10 cellular contexts compared by ENCODE assay signal in the genomic region with DNA sequence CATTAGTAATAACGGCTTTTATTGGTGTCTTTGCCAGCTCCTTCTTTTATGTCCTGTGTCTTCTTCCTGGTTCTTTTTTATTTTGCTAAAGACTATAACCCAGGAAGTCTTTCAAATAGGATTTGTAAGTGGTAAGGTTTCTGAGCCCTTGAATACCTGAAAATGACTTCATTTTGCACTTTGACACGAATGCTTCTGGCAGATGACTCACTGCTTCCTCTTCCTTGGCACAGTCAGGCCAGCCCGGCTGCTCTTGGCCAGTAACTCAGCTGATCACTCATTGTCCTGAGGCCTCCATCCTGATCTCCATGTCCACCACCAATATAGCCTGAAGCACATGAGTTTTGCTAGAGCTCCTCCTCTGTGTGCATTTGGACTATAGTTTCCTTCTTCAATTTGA. TPM values are rescaled to one million over a fixed set of nuclear protein-coding genes. Genes with fewer than 3 reads are reported as not detected.
DNase-seq lines count a peak whose midpoint lies in the region; ATAC-seq and TF ChIP-seq lines count a peak whose summit lies in the region.
"Had no signal": no experiment of that assay in that cellular context is flagged by ENCODE, and none has a peak within 500 bp of the region (broad histone marks: within the 10 kb centered on the region; RNA-seq: fewer than 3 reads in every experiment).

No MANE protein-coding gene starts in this region.

- peak overlapping the region in 1 of 10 donors; percentile 32 for H3K27ac Mint-ChIP-seq in naive thymus-derived CD8-positive, alpha-beta T cell
- H3K27ac Mint-ChIP-seq: CD14-positive monocyte; stimulated activated naive CD8-positive, alpha-beta T cell treated with anti-CD3 and anti-CD28 coated beads, Interleukin-15, Interleukin-2, amounts not matched to agents 100 ng/mL and 50 ng/mL, for 24 hours had no signal

- no peaks in the 10 kb centered on the region for H3K27me3 ChIP-seq in liver (ENCODE audit: control insufficient read depth in 4 of 4, insufficient read depth in 4 of 4, low read length in 3 of 4)

- H3K9me3 Mint-ChIP-seq in naive thymus-derived CD8-positive, alpha-beta T cell = peaks cover 5 to 29% (median 14%) of the 10 kb centered on the region in 9 donors

- in situ Hi-C loops in GM13977 (cut with MboI; ENCODE audit: low pct_unique_long_range_greater_than_20kb, low sequenced_read_pairs, unreplicated experiment) = no loop called here

- H3K4me3 ChIP-seq in cardiac fibroblast (replicated peaks in 1 of 2; ENCODE audit: low read depth in 2 of 2, low read length in 2 of 2) (no peak overlapping the region), liver (ENCODE audit: low read depth in 1 of 3, low read length in 3 of 3) (no peak overlapping the region)

- H3K36me3 Mint-ChIP-seq in naive thymus-derived CD8-positive, alpha-beta T cell = peaks cover 0 to 20% (median 0%) of the 10 kb centered on the region in 3 donors
- H3K36me3 Mint-ChIP-seq: CD14-positive monocyte had no signal

- H3K4me1 Mint-ChIP-seq in naive thymus-derived CD8-positive, alpha-beta T cell = no peaks in the 10 kb centered on the region
- H3K4me1 Mint-ChIP-seq: CD14-positive monocyte had no signal

- no peak for TF ChIP-seq RAD21 in liver (IDR thresholded peaks at IDR 0.05)

- no peak overlapping the region for H3K4me3 Mint-ChIP-seq in naive thymus-derived CD8-positive, alpha-beta T cell
- H3K4me3 Mint-ChIP-seq: CD14-positive monocyte; stimulated activated naive CD8-positive, alpha-beta T cell treated with anti-CD3 and anti-CD28 coated beads, Interleukin-15, Interleukin-2, amounts not matched to agents 100 ng/mL and 50 ng/mL, for 24 hours had no signal

- peaks cover 6 to 10% (median 7%) of the 10 kb centered on the region in 5 donors for H3K27me3 Mint-ChIP-seq in naive thymus-derived CD8-positive, alpha-beta T cell

- H3K9me3 ChIP-seq in liver (ENCODE audit: control insufficient read depth in 4 of 4, low read length in 3 of 4) = no peaks in the 10 kb centered on the region

- no peak for TF ChIP-seq CTCF in cardiac fibroblast (IDR thresholded peaks at IDR 0.05; ENCODE audit: low read depth, low read length)
- no peak for TF ChIP-seq CTCF in liver (IDR thresholded peaks at IDR 0.05; ENCODE audit: low read depth, low read length, missing input control)
- no peak for TF ChIP-seq CTCF in GM13977 (IDR thresholded peaks at IDR 0.05; ENCODE audit: extremely low read depth, insufficient read depth, missing control alignments)

- no peaks in the 10 kb centered on the region for H3K4me1 ChIP-seq in liver (ENCODE audit: control insufficient read depth in 4 of 4, insufficient read depth in 4 of 4, low read length in 3 of 4)

- H3K9ac ChIP-seq in liver (ENCODE audit: low read depth in 1 of 2, low read length in 2 of 2) = no peak overlapping the region

- 33% methylated on average over 3 of the region's 3 CpGs for WGBS in liver

- POLR2A ChIA-PET in naive thymus-derived CD8-positive, alpha-beta T cell (lab: Charles Lee) = no interaction called here

- DNase-seq in AG08395 (ENCODE audit: low spot score) (peak; percentile 80), LoVo (ENCODE audit: low spot score) (peak; percentile 90), cardiac fibroblast (ENCODE audit: low read depth in 2 of 2) (peak; percentile 82 to 91), GM13977 (ENCODE audit: low spot score) (no peak), SK-N-DZ (ENCODE audit: low spot score) (no peak)
- no peak for DNase-seq in naive thymus-derived CD8-positive, alpha-beta T cell

- peak overlapping the region in 1 of 2 donors; percentile 10 for H3K27ac ChIP-seq in liver (ENCODE audit: low read depth in 1 of 2, low read length in 2 of 2)

- peaks cover 0 to 22% (median 13%) of the 10 kb centered on the region in 4 donors for H3K36me3 ChIP-seq in liver (ENCODE audit: control insufficient read depth in 4 of 4, insufficient read depth in 3 of 4, low read depth in 1 of 4, low read length in 3 of 4)

- no peak for ATAC-seq in GM19463 (IDR thresholded peaks at IDR 0.05; ENCODE audit: unreplicated experiment)
- ATAC-seq in naive thymus-derived CD8-positive, alpha-beta T cell = no peak

TF ChIP-seq in liver, 16 proteins besides CTCF, POLR2A, EP300 and RAD21:
- TF ChIP-seq NR2F2 (IDR thresholded peaks at IDR 0.05) (no peak), HNF4A (conservative IDR thresholded peaks at IDR 0.05) (peak; percentile 65 to 80), TAF1 (conservative IDR thresholded peaks at IDR 0.05) (no peak), FOXA1 (IDR thresholded peaks at IDR 0.05) (no peak), FOXA2 (IDR thresholded peaks at IDR 0.05) (no peak), EGR1 (IDR thresholded peaks at IDR 0.05; ENCODE audit: low read depth in 2 of 2) (peak in 1 of 2 donors; percentile 87), HNF4G (IDR thresholded peaks at IDR 0.05) (no peak), YY1 (IDR thresholded peaks at IDR 0.05) (peak; percentile 46), JUND (IDR thresholded peaks at IDR 0.05) (peak; percentile 98 to 100), GABPA (IDR thresholded peaks at IDR 0.05 in 1 of 2, conservative IDR thresholded peaks at IDR 0.05 in 1 of 2) (no peak), RXRA (IDR thresholded peaks at IDR 0.05) (peak in 1 of 2 donors; percentile 69), SP1 (IDR thresholded peaks at IDR 0.05) (peak; percentile 45)
- TF ChIP-seq, protein P1, sequence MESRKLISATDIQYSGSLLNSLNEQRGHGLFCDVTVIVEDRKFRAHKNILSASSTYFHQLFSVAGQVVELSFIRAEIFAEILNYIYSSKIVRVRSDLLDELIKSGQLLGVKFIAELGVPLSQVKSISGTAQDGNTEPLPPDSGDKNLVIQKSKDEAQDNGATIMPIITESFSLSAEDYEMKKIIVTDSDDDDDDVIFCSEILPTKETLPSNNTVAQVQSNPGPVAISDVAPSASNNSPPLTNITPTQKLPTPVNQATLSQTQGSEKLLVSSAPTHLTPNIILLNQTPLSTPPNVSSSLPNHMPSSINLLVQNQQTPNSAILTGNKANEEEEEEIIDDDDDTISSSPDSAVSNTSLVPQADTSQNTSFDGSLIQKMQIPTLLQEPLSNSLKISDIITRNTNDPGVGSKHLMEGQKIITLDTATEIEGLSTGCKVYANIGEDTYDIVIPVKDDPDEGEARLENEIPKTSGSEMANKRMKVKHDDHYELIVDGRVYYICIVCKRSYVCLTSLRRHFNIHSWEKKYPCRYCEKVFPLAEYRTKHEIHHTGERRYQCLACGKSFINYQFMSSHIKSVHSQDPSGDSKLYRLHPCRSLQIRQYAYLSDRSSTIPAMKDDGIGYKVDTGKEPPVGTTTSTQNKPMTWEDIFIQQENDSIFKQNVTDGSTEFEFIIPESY (IDR thresholded peaks at IDR 0.05) = no peak
- TF ChIP-seq, protein P2, sequence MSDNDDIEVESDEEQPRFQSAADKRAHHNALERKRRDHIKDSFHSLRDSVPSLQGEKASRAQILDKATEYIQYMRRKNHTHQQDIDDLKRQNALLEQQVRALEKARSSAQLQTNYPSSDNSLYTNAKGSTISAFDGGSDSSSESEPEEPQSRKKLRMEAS (IDR thresholded peaks at IDR 0.05) = peak; percentile 20
- TF ChIP-seq, protein P3, sequence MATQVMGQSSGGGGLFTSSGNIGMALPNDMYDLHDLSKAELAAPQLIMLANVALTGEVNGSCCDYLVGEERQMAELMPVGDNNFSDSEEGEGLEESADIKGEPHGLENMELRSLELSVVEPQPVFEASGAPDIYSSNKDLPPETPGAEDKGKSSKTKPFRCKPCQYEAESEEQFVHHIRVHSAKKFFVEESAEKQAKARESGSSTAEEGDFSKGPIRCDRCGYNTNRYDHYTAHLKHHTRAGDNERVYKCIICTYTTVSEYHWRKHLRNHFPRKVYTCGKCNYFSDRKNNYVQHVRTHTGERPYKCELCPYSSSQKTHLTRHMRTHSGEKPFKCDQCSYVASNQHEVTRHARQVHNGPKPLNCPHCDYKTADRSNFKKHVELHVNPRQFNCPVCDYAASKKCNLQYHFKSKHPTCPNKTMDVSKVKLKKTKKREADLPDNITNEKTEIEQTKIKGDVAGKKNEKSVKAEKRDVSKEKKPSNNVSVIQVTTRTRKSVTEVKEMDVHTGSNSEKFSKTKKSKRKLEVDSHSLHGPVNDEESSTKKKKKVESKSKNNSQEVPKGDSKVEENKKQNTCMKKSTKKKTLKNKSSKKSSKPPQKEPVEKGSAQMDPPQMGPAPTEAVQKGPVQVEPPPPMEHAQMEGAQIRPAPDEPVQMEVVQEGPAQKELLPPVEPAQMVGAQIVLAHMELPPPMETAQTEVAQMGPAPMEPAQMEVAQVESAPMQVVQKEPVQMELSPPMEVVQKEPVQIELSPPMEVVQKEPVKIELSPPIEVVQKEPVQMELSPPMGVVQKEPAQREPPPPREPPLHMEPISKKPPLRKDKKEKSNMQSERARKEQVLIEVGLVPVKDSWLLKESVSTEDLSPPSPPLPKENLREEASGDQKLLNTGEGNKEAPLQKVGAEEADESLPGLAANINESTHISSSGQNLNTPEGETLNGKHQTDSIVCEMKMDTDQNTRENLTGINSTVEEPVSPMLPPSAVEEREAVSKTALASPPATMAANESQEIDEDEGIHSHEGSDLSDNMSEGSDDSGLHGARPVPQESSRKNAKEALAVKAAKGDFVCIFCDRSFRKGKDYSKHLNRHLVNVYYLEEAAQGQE (IDR thresholded peaks at IDR 0.05) = no peak
- TF ChIP-seq, protein P4, sequence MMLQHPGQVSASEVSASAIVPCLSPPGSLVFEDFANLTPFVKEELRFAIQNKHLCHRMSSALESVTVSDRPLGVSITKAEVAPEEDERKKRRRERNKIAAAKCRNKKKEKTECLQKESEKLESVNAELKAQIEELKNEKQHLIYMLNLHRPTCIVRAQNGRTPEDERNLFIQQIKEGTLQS (IDR thresholded peaks at IDR 0.05) = peak; percentile 92
TF ChIP-seq in liver: peak in this region for 8.

RNA-seq across cellular contexts. Expression of a gene that starts 48.7 kb away (rescaled TPM):
- under 1 TPM in 1 of 2 donors, not detected in 1; 0.17 TPM for total RNA-seq in liver
- under 1 TPM in 1 of 2 donors, not detected in 1; 0.18 TPM for polyA plus RNA-seq in liver
- not detected for total RNA-seq in naive thymus-derived CD8-positive, alpha-beta T cell
- polyA plus RNA-seq in naive thymus-derived CD8-positive, alpha-beta T cell = under 1 TPM in 2 of 3 donors, not detected in 1; 0.07 to 0.36 TPM
- not detected in 2 replicates for polyA plus RNA-seq in SK-N-DZ (2014; cell fraction: cytosol; rRNA removed)
- polyA plus RNA-seq in SK-N-DZ (2014; cell fraction: nucleus; rRNA removed) = not detected in 2 replicates
- polyA plus RNA-seq: CD14-positive monocyte had no signal

Comparison
In these comparisons a context has a peak if more than half of its experiments do, and no peak if none do; other contexts are left out.
1. DNase-seq: peak in AG08395 (single experiment), LoVo (single experiment) and cardiac fibroblast (2 of 2); none in GM13977 (single experiment), naive thymus-derived CD8-positive, alpha-beta T cell (0 of 10) and SK-N-DZ (single experiment).